Comparison of ENCODE assay signal across 21 cellular contexts in the genomic region with DNA sequence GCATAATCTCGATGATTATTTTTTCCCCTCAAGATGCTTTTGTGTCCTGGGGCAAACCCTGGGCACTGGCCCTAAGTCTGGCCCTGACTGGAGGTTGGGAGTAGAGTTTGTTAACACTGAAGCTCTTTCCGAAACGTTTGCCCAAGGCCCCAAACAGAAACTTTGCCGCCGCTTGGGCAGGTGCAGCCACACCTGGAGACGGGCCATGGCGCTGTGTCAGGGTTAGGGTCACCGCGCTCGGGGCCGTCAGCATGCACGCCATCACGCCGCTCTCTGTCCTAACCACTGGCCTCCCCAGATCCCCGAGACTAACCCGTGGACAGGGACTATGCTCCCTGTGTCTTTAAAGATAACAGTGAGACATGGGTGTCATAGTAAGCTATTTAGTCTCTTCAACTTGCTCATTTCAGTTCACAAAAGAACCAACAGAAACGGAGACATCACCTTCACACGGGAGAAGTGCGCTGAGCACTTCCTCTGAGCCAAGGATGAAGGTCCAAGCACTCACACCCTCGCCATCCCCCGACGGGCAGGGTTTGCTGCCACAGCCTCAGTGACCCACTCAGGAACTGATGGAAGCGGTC.
DNase-seq lines count a peak whose midpoint lies in the region; ATAC-seq and TF ChIP-seq lines count a peak whose summit lies in the region.
"Had no signal": no experiment of that assay in that cellular context is flagged by ENCODE, and none has a peak within 500 bp of the region (broad histone marks: within the 10 kb centered on the region; RNA-seq: fewer than 3 reads in every experiment).

No MANE protein-coding gene starts in this region.

- no peaks in the 10 kb centered on the region for H3K9me2 ChIP-seq in OCI-LY7 (ENCODE audit: insufficient read depth, low read length)

- no peak overlapping the region for H3K4me3 Mint-ChIP-seq in activated T-cell treated with anti-CD3 and anti-CD28 coated beads, Interleukin-2, amount 50 U/mL, for 4 hours
- H3K4me3 Mint-ChIP-seq: CD4-positive, alpha-beta T cell had no signal

- DNase-seq in GM13976 (ENCODE audit: low spot score) (peak; percentile 21), RPMI8226 (peak; percentile 76), osteoblast (ENCODE audit: insufficient read length, low spot score, missing footprints) (peak; percentile 82), OCI-LY7 (ENCODE audit: low spot score) (no peak), ACHN (no peak)
- no peak for DNase-seq in activated T-cell treated with anti-CD3 and anti-CD28 coated beads, Interleukin-2, amount 50 U/mL, for 4 hours
- DNase-seq: BE2C; Caco-2; CD4-positive, alpha-beta T cell; DMS153; KBM-7; MM.1S; NCI-H1048; NCI-H1436; NCI-H187 treated with DMSO at 0.1 percent for 48 hours; NCI-H2107; SJCRH30 had no signal

- POLR2A ChIA-PET in OCI-LY7 (lab: Charles Lee): no interaction called here

- no peaks in the 10 kb centered on the region for H3K27me3 ChIP-seq in BLaER1
- H3K27me3 ChIP-seq in osteoblast (ENCODE audit: insufficient read depth, low read length): peaks cover 7% of the 10 kb centered on the region
- H3K27me3 ChIP-seq: BE2C, SJCRH30 had no signal

- H3K9me3 ChIP-seq in BLaER1: peaks cover 16% of the 10 kb centered on the region
- no peaks in the 10 kb centered on the region for H3K9me3 ChIP-seq in osteoblast (ENCODE audit: low read depth, low read length)
- no peaks in the 10 kb centered on the region for H3K9me3 ChIP-seq in OCI-LY7 (ENCODE audit: low read length)
- H3K9me3 ChIP-seq: BE2C, SJCRH30 had no signal

- no peak for ATAC-seq in activated CD4-positive, CD25-positive, alpha-beta regulatory T cell treated with anti-CD3 and anti-CD28 coated beads, Interleukin-2, amount 50 U/mL, for 24 hours
- ATAC-seq in activated T-cell treated with anti-CD3 and anti-CD28 coated beads, Interleukin-2, amount 50 U/mL, for 4 hours: no peak

- in situ Hi-C loops in GM13976 (cut with MboI; ENCODE audit: low sequenced_read_pairs, unreplicated experiment): loop anchor here (25.0 kb wide), 1 partner anchor 262 kb away; no protein-coding TSS in a partner anchor
- in situ Hi-C loops in ACHN (cut with HindIII; ENCODE audit: low pct_ligation_motif_present, low pct_unique_long_range_greater_than_20kb, low sequenced_read_pairs): no loop called here

- no TSS peak for BruUV-seq in OCI-LY7 (replicated peaks; lab: Mats Ljungman, UMichigan)

- H4K20me1 ChIP-seq in BLaER1 (no peaks in the 10 kb centered on the region), osteoblast (ENCODE audit: insufficient read depth, low read length) (no peaks in the 10 kb centered on the region), OCI-LY7 (ENCODE audit: insufficient read depth, low read length) (no peaks in the 10 kb centered on the region)

- H3K36me3 Mint-ChIP-seq in activated T-cell treated with anti-CD3 and anti-CD28 coated beads, Interleukin-2, amount 50 U/mL, for 4 hours (ENCODE audit: insufficient read depth): no peaks in the 10 kb centered on the region

- H3K4me1 ChIP-seq in BLaER1 (peaks cover 17% of the 10 kb centered on the region), osteoblast (ENCODE audit: insufficient read depth, low read length) (peaks cover 7% of the 10 kb centered on the region), OCI-LY7 (ENCODE audit: insufficient read depth, low read length, poor library complexity, severe bottlenecking) (no peaks in the 10 kb centered on the region)
- H3K4me1 ChIP-seq: BE2C, Caco-2, SJCRH30 had no signal

- TF ChIP-seq CTCF in GM13976 (IDR thresholded peaks at IDR 0.05; ENCODE audit: borderline replicate concordance, control extremely low read depth, extremely low read depth, insufficient read depth, missing control alignments): no peak
- TF ChIP-seq CTCF in osteoblast (IDR thresholded peaks at IDR 0.05; ENCODE audit: extremely low read depth, low read depth, low read length): no peak
- no peak for TF ChIP-seq CTCF in OCI-LY7 (conservative IDR thresholded peaks at IDR 0.05; ENCODE audit: low read length)

- H3K36me3 ChIP-seq in BLaER1: no peaks in the 10 kb centered on the region
- H3K36me3 ChIP-seq in osteoblast (ENCODE audit: insufficient read depth, low read length): no peaks in the 10 kb centered on the region
- H3K36me3 ChIP-seq in OCI-LY7 (ENCODE audit: insufficient read depth, low read length): no peaks in the 10 kb centered on the region
- H3K36me3 ChIP-seq: BE2C, SJCRH30 had no signal

- CTCF ChIA-PET in OCI-LY7 (lab: Charles Lee; ENCODE audit: unreplicated experiment): no interaction called here

- H3K9ac ChIP-seq in BLaER1: no peak overlapping the region

- H3K27me3 Mint-ChIP-seq in activated T-cell treated with anti-CD3 and anti-CD28 coated beads, Interleukin-2, amount 50 U/mL, for 4 hours (ENCODE audit: low read depth): peaks cover 3% of the 10 kb centered on the region

- no peaks in the 10 kb centered on the region for H3K4me1 Mint-ChIP-seq in activated T-cell treated with anti-CD3 and anti-CD28 coated beads, Interleukin-2, amount 50 U/mL, for 4 hours (ENCODE audit: low read depth)

- intact Hi-C loops in OCI-LY7 (cut with micrococcal nuclease; ENCODE audit: unreplicated experiment): no loop called here

- H2AFZ ChIP-seq in osteoblast (ENCODE audit: low read length) (no peak overlapping the region), OCI-LY7 (ENCODE audit: low read length) (no peak overlapping the region)

- H3K4me2 ChIP-seq in BLaER1 (peak overlapping the region; percentile 51), osteoblast (ENCODE audit: insufficient read depth, low read length) (no peak overlapping the region), OCI-LY7 (ENCODE audit: low read length) (no peak overlapping the region)

- H3K27ac ChIP-seq in BLaER1 (no peak overlapping the region), osteoblast (ENCODE audit: low read depth, low read length) (no peak overlapping the region), OCI-LY7 (ENCODE audit: low read depth, low read length, poor library complexity, severe bottlenecking) (no peak overlapping the region)
- H3K27ac ChIP-seq: HL-60, SJCRH30 had no signal

- no peaks in the 10 kb centered on the region for H3K9me3 Mint-ChIP-seq in activated T-cell treated with anti-CD3 and anti-CD28 coated beads, Interleukin-2, amount 50 U/mL, for 4 hours
- H3K9me3 Mint-ChIP-seq: CD4-positive, alpha-beta T cell had no signal

- no peak overlapping the region for H3K4me3 ChIP-seq in BLaER1
- H3K4me3 ChIP-seq in osteoblast (ENCODE audit: insufficient read depth, low read length): no peak overlapping the region
- no peak overlapping the region for H3K4me3 ChIP-seq in OCI-LY7 (ENCODE audit: low read depth, low read length, poor library complexity, severe bottlenecking)
- H3K4me3 ChIP-seq: A549, SJCRH30 had no signal

- H3K79me2 ChIP-seq in osteoblast (ENCODE audit: insufficient read depth, low read length) (no peaks in the 10 kb centered on the region), OCI-LY7 (ENCODE audit: insufficient read depth, low read depth, low read length) (no peaks in the 10 kb centered on the region)

Comparison
In these comparisons a context has a peak if more than half of its experiments do, and no peak if none do; other contexts are left out.
1. DNase-seq: peak in GM13976 (single experiment), RPMI8226 (single experiment) and osteoblast (single experiment); none in OCI-LY7 (single experiment), ACHN (single experiment) and activated T-cell treated with anti-CD3 and anti-CD28 coated beads, Interleukin-2, amount 50 U/mL, for 4 hours (single experiment).